ENCODE assay signal across 1 cellular context in genomic region chr19:1275260-1275975, GRCh38.
TF ChIP-seq lines count a peak whose summit lies in the region.

TSS of gene FAM174C (plus strand) at chr19:1275530. CDS start at chr19:1275550, 20 bp downstream.

TF ChIP-seq in HepG2, 621 proteins besides CTCF, POLR2A, EP300 and RAD21 (continued from another document and continues in another):
- TF ChIP-seq ZFYVE20 (CRISPR knock-in tag; IDR thresholded peaks at IDR 0.05; ENCODE audit: borderline replicate concordance, low read depth) (0 out of 2 replicates have a peak, but pooled peaks have one; percentile 73), ZNF775 (CRISPR knock-in tag; IDR thresholded peaks at IDR 0.05; ENCODE audit: borderline replicate concordance) (no peak), ZNF710 (CRISPR knock-in tag; IDR thresholded peaks at IDR 0.05; ENCODE audit: borderline replicate concordance) (no peak; the same call in 1 of the 2 replicates), ZNF501 (CRISPR knock-in tag; IDR thresholded peaks at IDR 0.05) (peak; percentile 51; the same call in 1 of the 2 replicates), ZNF329 (CRISPR knock-in tag; IDR thresholded peaks at IDR 0.05; ENCODE audit: low read depth) (no peak; the same call in 1 of the 2 replicates), ZNF143 (CRISPR knock-in tag; IDR thresholded peaks at IDR 0.05) (peak; percentile 86), ZNF20 (CRISPR knock-in tag; IDR thresholded peaks at IDR 0.05) (no peak), HMG20A (CRISPR knock-in tag; IDR thresholded peaks at IDR 0.05; ENCODE audit: borderline replicate concordance) (no peak), ZBTB7B (CRISPR knock-in tag; IDR thresholded peaks at IDR 0.05) (no peak), TCF12 (IDR thresholded peaks at IDR 0.05) (no peak), TCF12 (CRISPR knock-in tag; IDR thresholded peaks at IDR 0.05) (peak; percentile 90), RFX5 (IDR thresholded peaks at IDR 0.05; ENCODE audit: low read depth, low read length) (no peak; the same call in none of the 2 replicates), LCORL (IDR thresholded peaks at IDR 0.05) (no peak), LCORL (CRISPR knock-in tag; IDR thresholded peaks at IDR 0.05) (no peak), ZUFSP (CRISPR knock-in tag; IDR thresholded peaks at IDR 0.05; ENCODE audit: borderline replicate concordance) (no peak), ZNF549 (CRISPR knock-in tag; IDR thresholded peaks at IDR 0.05) (no peak), HHEX (CRISPR knock-in tag; IDR thresholded peaks at IDR 0.05) (no peak), NR0B2 (CRISPR knock-in tag; IDR thresholded peaks at IDR 0.05) (peak; percentile 89), RAD51 (IDR thresholded peaks at IDR 0.05; ENCODE audit: borderline replicate concordance) (peak; percentile 97), AGO1 (IDR thresholded peaks at IDR 0.05; ENCODE audit: low read depth, low read length, poor library complexity, severe bottlenecking) (peak; percentile 99), ZNF503 (CRISPR knock-in tag; IDR thresholded peaks at IDR 0.05) (no peak), ATF7 (IDR thresholded peaks at IDR 0.05) (no peak), ATF7 (CRISPR knock-in tag; IDR thresholded peaks at IDR 0.05) (no peak), SMAD1 (CRISPR knock-in tag; IDR thresholded peaks at IDR 0.05; ENCODE audit: borderline replicate concordance, low read depth) (peak; percentile 38; the same call in 1 of the 2 replicates), ARID4A (CRISPR knock-in tag; IDR thresholded peaks at IDR 0.05; ENCODE audit: borderline replicate concordance) (peak; percentile 92), SATB2 (CRISPR knock-in tag; IDR thresholded peaks at IDR 0.05) (no peak), IRF1 (CRISPR knock-in tag; IDR thresholded peaks at IDR 0.05; ENCODE audit: low read depth) (no peak), ZNF740 (CRISPR knock-in tag; IDR thresholded peaks at IDR 0.05) (no peak), IRX3 (CRISPR knock-in tag; IDR thresholded peaks at IDR 0.05; ENCODE audit: borderline replicate concordance, low read depth) (peak; percentile 85), SP5 (CRISPR knock-in tag; IDR thresholded peaks at IDR 0.05; ENCODE audit: borderline replicate concordance, low read depth) (no peak; the same call in 1 of the 2 replicates), CREM (IDR thresholded peaks at IDR 0.05) (peak; percentile 69), CREM (CRISPR knock-in tag; IDR thresholded peaks at IDR 0.05) (no peak), ZNF891 (CRISPR knock-in tag; IDR thresholded peaks at IDR 0.05) (no peak), RARA (CRISPR knock-in tag; IDR thresholded peaks at IDR 0.05) (0 out of 2 replicates have a peak, but pooled peaks have one; percentile 3), MTA1 (CRISPR knock-in tag; IDR thresholded peaks at IDR 0.05; ENCODE audit: borderline replicate concordance) (no peak), TBX3 (IDR thresholded peaks at IDR 0.05; ENCODE audit: borderline replicate concordance) (no peak), ZFP62 (CRISPR knock-in tag; IDR thresholded peaks at IDR 0.05) (no peak), PCBP2 (optimal IDR thresholded peaks at IDR 0.05; ENCODE audit: low read depth, low read length, poor library complexity, severe bottlenecking) (no peak), SAP130 (CRISPR knock-in tag; IDR thresholded peaks at IDR 0.05; ENCODE audit: low read depth) (peak; percentile 94)
- TF ChIP-seq, protein P1, sequence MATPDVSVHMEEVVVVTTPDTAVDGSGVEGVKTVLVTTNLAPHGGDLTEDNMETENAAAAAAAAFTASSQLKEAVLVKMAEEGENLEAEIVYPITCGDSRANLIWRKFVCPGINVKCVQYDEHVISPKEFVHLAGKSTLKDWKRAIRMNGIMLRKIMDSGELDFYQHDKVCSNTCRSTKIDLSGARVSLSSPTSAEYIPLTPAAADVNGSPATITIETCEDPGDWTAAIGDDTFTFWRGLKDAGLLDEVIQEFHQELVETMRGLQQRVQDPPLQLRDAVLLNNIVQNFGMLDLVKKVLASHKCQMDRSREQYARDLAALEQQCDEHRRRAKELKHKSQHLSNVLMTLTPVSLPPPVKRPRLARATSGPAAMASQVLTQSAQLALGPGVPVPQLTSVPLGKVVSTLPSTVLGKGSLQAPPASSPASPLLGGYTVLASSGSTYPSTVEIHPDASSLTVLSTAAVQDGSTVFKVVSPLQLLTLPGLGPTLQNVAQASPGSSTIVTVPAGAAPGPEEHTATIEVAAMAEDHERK (CRISPR knock-in tag; IDR thresholded peaks at IDR 0.05; ENCODE audit: low read depth): peak; percentile 71; the same call in 1 of the 2 replicates
- TF ChIP-seq, protein P2, sequence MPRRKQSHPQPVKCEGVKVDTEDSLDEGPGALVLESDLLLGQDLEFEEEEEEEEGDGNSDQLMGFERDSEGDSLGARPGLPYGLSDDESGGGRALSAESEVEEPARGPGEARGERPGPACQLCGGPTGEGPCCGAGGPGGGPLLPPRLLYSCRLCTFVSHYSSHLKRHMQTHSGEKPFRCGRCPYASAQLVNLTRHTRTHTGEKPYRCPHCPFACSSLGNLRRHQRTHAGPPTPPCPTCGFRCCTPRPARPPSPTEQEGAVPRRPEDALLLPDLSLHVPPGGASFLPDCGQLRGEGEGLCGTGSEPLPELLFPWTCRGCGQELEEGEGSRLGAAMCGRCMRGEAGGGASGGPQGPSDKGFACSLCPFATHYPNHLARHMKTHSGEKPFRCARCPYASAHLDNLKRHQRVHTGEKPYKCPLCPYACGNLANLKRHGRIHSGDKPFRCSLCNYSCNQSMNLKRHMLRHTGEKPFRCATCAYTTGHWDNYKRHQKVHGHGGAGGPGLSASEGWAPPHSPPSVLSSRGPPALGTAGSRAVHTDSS (CRISPR knock-in tag; conservative IDR thresholded peaks at IDR 0.05): no peak
- TF ChIP-seq, protein P3, sequence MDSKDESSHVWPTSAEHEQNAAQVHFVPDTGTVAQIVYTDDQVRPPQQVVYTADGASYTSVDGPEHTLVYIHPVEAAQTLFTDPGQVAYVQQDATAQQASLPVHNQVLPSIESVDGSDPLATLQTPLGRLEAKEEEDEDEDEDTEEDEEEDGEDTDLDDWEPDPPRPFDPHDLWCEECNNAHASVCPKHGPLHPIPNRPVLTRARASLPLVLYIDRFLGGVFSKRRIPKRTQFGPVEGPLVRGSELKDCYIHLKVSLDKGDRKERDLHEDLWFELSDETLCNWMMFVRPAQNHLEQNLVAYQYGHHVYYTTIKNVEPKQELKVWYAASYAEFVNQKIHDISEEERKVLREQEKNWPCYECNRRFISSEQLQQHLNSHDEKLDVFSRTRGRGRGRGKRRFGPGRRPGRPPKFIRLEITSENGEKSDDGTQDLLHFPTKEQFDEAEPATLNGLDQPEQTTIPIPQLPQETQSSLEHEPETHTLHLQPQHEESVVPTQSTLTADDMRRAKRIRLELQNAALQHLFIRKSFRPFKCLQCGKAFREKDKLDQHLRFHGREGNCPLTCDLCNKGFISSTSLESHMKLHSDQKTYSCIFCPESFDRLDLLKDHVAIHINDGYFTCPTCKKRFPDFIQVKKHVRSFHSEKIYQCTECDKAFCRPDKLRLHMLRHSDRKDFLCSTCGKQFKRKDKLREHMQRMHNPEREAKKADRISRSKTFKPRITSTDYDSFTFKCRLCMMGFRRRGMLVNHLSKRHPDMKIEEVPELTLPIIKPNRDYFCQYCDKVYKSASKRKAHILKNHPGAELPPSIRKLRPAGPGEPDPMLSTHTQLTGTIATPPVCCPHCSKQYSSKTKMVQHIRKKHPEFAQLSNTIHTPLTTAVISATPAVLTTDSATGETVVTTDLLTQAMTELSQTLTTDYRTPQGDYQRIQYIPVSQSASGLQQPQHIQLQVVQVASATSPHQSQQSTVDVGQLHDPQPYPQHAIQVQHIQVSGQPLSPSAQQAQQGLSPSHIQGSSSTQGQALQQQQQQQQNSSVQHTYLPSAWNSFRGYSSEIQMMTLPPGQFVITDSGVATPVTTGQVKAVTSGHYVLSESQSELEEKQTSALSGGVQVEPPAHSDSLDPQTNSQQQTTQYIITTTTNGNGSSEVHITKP (CRISPR knock-in tag; IDR thresholded peaks at IDR 0.05; ENCODE audit: low read depth): no peak
